In the genomic region with DNA sequence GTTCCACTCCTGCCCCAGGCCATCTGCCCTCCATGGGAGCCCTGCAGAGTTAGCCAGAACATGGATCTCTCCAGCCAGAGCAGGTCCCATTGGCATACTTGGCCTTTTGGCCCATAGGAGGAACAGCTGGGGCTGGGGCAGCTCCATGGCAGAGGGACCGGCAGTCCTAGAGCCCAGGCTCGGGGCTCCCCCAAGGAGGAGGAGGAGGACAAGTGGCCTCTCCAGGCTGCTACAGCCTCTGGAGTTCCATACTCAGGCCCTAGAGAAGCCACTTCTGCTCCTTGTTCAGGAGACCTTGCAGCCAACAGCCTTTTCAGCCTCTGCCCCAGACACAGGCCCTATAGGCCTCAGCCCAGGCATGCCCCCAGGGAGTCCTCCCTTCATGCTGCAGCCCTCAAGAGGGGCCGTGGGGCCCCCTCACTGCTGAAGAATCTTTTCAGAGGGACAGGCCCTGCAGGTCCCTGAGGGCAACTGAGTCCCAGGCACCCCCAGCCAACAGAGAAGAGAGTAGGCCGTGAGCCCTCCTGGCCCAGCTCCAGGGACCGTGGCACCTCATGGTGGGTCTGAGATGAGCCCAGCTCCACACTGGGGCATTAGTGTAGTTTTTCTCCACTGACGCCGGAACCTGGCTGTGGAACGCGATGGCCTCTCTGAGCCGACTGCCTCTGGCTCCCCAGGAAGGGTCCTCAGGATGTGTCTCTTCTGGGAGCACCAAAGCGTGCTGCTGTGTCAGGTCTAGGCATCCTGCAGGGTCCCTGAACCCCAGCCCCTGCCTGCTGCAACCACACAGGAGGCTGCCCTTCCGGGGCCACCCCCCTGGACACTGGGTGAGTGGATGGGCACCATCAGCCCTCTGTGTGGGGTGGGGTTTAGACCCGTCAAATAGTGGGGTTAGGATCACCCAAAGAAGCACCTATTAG, we compare ENCODE assay signal across 1 cellular context.
TF ChIP-seq lines count a peak whose summit lies in the region.

No MANE protein-coding gene starts in this region.

TF ChIP-seq in H1, 55 proteins besides CTCF, POLR2A, EP300 and RAD21:
- TF ChIP-seq, protein P1, sequence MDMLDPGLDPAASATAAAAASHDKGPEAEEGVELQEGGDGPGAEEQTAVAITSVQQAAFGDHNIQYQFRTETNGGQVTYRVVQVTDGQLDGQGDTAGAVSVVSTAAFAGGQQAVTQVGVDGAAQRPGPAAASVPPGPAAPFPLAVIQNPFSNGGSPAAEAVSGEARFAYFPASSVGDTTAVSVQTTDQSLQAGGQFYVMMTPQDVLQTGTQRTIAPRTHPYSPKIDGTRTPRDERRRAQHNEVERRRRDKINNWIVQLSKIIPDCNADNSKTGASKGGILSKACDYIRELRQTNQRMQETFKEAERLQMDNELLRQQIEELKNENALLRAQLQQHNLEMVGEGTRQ (IDR thresholded peaks at IDR 0.05; ENCODE audit: low read length): no peak
- TF ChIP-seq SIN3A (conservative IDR thresholded peaks at IDR 0.05 in 1 of 2, IDR thresholded peaks at IDR 0.05 in 1 of 2; ENCODE audit: low read depth in 1 of 2, low read length in 2 of 2) (no peak), SP4 (IDR thresholded peaks at IDR 0.05; ENCODE audit: low read length) (no peak), BRCA1 (IDR thresholded peaks at IDR 0.05; ENCODE audit: low read depth, low read length) (no peak), HDAC6 (IDR thresholded peaks at IDR 0.05; ENCODE audit: low read depth, low read length) (no peak), POU5F1 (IDR thresholded peaks at IDR 0.05; ENCODE audit: low read depth, low read length) (no peak), ZNF274 (IDR thresholded peaks at IDR 0.05; ENCODE audit: borderline replicate concordance, extremely low read depth, low read length) (no peak), BCL11A (IDR thresholded peaks at IDR 0.05; ENCODE audit: low read depth in 2 of 2, low read length in 2 of 2) (no peak), GABPA (IDR thresholded peaks at IDR 0.05; ENCODE audit: borderline replicate concordance, insufficient read depth, low read length) (no peak), SUZ12 (IDR thresholded peaks at IDR 0.05; ENCODE audit: low read length) (no peak), NANOG (IDR thresholded peaks at IDR 0.05; ENCODE audit: insufficient read depth, low read depth, low read length, poor library complexity, severe bottlenecking) (no peak), SP1 (IDR thresholded peaks at IDR 0.05; ENCODE audit: low read depth, low read length) (no peak), HDAC2 (IDR thresholded peaks at IDR 0.05; ENCODE audit: borderline replicate concordance in 1 of 2, low read depth in 2 of 2, low read length in 2 of 2) (no peak), TAF1 (IDR thresholded peaks at IDR 0.05; ENCODE audit: low read depth, low read length) (no peak)
- TF ChIP-seq, protein P2, sequence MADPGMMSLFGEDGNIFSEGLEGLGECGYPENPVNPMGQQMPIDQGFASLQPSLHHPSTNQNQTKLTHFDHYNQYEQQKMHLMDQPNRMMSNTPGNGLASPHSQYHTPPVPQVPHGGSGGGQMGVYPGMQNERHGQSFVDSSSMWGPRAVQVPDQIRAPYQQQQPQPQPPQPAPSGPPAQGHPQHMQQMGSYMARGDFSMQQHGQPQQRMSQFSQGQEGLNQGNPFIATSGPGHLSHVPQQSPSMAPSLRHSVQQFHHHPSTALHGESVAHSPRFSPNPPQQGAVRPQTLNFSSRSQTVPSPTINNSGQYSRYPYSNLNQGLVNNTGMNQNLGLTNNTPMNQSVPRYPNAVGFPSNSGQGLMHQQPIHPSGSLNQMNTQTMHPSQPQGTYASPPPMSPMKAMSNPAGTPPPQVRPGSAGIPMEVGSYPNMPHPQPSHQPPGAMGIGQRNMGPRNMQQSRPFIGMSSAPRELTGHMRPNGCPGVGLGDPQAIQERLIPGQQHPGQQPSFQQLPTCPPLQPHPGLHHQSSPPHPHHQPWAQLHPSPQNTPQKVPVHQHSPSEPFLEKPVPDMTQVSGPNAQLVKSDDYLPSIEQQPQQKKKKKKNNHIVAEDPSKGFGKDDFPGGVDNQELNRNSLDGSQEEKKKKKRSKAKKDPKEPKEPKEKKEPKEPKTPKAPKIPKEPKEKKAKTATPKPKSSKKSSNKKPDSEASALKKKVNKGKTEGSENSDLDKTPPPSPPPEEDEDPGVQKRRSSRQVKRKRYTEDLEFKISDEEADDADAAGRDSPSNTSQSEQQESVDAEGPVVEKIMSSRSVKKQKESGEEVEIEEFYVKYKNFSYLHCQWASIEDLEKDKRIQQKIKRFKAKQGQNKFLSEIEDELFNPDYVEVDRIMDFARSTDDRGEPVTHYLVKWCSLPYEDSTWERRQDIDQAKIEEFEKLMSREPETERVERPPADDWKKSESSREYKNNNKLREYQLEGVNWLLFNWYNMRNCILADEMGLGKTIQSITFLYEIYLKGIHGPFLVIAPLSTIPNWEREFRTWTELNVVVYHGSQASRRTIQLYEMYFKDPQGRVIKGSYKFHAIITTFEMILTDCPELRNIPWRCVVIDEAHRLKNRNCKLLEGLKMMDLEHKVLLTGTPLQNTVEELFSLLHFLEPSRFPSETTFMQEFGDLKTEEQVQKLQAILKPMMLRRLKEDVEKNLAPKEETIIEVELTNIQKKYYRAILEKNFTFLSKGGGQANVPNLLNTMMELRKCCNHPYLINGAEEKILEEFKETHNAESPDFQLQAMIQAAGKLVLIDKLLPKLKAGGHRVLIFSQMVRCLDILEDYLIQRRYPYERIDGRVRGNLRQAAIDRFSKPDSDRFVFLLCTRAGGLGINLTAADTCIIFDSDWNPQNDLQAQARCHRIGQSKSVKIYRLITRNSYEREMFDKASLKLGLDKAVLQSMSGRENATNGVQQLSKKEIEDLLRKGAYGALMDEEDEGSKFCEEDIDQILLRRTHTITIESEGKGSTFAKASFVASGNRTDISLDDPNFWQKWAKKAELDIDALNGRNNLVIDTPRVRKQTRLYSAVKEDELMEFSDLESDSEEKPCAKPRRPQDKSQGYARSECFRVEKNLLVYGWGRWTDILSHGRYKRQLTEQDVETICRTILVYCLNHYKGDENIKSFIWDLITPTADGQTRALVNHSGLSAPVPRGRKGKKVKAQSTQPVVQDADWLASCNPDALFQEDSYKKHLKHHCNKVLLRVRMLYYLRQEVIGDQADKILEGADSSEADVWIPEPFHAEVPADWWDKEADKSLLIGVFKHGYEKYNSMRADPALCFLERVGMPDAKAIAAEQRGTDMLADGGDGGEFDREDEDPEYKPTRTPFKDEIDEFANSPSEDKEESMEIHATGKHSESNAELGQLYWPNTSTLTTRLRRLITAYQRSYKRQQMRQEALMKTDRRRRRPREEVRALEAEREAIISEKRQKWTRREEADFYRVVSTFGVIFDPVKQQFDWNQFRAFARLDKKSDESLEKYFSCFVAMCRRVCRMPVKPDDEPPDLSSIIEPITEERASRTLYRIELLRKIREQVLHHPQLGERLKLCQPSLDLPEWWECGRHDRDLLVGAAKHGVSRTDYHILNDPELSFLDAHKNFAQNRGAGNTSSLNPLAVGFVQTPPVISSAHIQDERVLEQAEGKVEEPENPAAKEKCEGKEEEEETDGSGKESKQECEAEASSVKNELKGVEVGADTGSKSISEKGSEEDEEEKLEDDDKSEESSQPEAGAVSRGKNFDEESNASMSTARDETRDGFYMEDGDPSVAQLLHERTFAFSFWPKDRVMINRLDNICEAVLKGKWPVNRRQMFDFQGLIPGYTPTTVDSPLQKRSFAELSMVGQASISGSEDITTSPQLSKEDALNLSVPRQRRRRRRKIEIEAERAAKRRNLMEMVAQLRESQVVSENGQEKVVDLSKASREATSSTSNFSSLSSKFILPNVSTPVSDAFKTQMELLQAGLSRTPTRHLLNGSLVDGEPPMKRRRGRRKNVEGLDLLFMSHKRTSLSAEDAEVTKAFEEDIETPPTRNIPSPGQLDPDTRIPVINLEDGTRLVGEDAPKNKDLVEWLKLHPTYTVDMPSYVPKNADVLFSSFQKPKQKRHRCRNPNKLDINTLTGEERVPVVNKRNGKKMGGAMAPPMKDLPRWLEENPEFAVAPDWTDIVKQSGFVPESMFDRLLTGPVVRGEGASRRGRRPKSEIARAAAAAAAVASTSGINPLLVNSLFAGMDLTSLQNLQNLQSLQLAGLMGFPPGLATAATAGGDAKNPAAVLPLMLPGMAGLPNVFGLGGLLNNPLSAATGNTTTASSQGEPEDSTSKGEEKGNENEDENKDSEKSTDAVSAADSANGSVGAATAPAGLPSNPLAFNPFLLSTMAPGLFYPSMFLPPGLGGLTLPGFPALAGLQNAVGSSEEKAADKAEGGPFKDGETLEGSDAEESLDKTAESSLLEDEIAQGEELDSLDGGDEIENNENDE (IDR thresholded peaks at IDR 0.05; ENCODE audit: insufficient replicate concordance, low read length): no peak
- TF ChIP-seq, protein P3, sequence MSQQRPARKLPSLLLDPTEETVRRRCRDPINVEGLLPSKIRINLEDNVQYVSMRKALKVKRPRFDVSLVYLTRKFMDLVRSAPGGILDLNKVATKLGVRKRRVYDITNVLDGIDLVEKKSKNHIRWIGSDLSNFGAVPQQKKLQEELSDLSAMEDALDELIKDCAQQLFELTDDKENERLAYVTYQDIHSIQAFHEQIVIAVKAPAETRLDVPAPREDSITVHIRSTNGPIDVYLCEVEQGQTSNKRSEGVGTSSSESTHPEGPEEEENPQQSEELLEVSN (IDR thresholded peaks at IDR 0.05): no peak
- TF ChIP-seq, protein P4, sequence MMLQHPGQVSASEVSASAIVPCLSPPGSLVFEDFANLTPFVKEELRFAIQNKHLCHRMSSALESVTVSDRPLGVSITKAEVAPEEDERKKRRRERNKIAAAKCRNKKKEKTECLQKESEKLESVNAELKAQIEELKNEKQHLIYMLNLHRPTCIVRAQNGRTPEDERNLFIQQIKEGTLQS (IDR thresholded peaks at IDR 0.05; ENCODE audit: insufficient read depth, low read depth, low read length): no peak
